In the genomic region with DNA sequence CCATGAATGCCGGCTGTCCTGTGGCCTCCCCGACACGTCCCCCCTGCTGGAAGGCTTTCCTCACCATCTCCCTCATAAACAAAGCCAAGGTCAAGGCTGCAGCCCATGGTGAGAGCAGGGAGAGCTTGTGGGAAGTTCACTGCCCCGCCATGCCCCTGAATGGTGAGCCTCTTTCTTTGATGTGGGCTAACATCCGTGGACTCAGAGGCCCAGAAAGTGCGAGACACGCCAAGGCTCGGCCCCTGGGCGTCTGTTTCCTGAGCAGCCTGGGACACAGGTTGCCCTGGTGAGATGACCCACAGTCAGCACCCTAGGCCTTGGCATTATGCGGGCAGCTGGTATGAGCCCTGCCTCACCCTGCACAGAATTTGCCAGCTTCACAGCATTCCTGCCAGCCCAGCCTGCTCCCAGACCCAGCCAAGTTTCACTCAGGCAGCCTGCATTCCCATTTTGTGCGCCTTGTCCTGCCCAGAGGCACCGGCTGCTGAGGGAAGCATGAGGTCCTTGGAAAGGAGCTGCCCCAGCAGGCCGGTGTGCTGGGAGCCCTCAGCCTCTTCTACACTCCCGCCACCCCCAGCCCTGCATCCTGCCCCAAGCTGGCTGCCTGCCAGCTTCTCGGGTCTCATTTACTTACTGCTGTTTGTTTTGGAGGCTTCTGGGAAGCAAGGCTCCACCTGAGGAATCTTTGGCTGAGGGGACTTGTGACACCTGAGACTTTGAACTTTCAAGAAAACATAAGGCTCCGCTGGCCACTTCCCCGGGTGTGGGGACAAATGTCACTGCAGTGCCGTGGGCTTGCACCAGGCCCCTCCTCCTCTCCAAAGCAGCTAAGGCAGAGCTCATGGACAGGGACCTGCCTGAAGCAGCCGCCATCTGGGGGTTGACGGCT, we compare ENCODE assay signal across 1 cellular context.
A peak's percentile ranks its signal among the peaks of the same experiment; 100 is the strongest.
TF ChIP-seq lines count a peak whose summit lies in the region.

No MANE protein-coding gene starts in this region.

TF ChIP-seq in HepG2, 621 proteins besides CTCF, POLR2A, EP300 and RAD21 (continued from another document and continues in another):
- TF ChIP-seq HNF1A (IDR thresholded peaks at IDR 0.05; ENCODE audit: low read depth) (peak; percentile 66; the same call in 1 of the 2 replicates), HNF1A (CRISPR knock-in tag; IDR thresholded peaks at IDR 0.05; ENCODE audit: borderline replicate concordance) (peak; percentile 90), LRRFIP1 (CRISPR knock-in tag; conservative IDR thresholded peaks at IDR 0.05) (no peak), MYPOP (CRISPR knock-in tag; IDR thresholded peaks at IDR 0.05) (peak; percentile 80), ZNF749 (CRISPR knock-in tag; IDR thresholded peaks at IDR 0.05; ENCODE audit: borderline replicate concordance) (0 out of 2 replicates have a peak, but pooled peaks have one; percentile 71), ETV6 (CRISPR knock-in tag; conservative IDR thresholded peaks at IDR 0.05) (no peak), ZNF784 (CRISPR knock-in tag; IDR thresholded peaks at IDR 0.05; ENCODE audit: borderline replicate concordance) (no peak; the same call in 1 of the 2 replicates), NFYC (CRISPR knock-in tag; IDR thresholded peaks at IDR 0.05) (0 out of 2 replicates have a peak, but pooled peaks have one; percentile 20), PHF20 (CRISPR knock-in tag; IDR thresholded peaks at IDR 0.05) (no peak; the same call in 1 of the 2 replicates), ZNF230 (CRISPR knock-in tag; IDR thresholded peaks at IDR 0.05) (no peak; the same call in 1 of the 2 replicates), ZNF766 (CRISPR knock-in tag; IDR thresholded peaks at IDR 0.05; ENCODE audit: borderline replicate concordance) (no peak), JDP2 (CRISPR knock-in tag; IDR thresholded peaks at IDR 0.05; ENCODE audit: borderline replicate concordance) (no peak), CHD4 (IDR thresholded peaks at IDR 0.05; ENCODE audit: borderline replicate concordance, low read length) (no peak), ZFX (CRISPR knock-in tag; IDR thresholded peaks at IDR 0.05; ENCODE audit: low read depth) (peak; percentile 71), HNRNPK (IDR thresholded peaks at IDR 0.05; ENCODE audit: low read depth, low read length, poor library complexity, severe bottlenecking) (no peak), BHLHE40 (IDR thresholded peaks at IDR 0.05; ENCODE audit: low read length) (no peak), NCOA2 (CRISPR knock-in tag; IDR thresholded peaks at IDR 0.05) (peak; percentile 94), HMGA1 (CRISPR knock-in tag; conservative IDR thresholded peaks at IDR 0.05) (no peak), EED (CRISPR knock-in tag; IDR thresholded peaks at IDR 0.05) (no peak), PPARG (CRISPR knock-in tag; conservative IDR thresholded peaks at IDR 0.05) (peak; percentile 72), HOXA7 (CRISPR knock-in tag; IDR thresholded peaks at IDR 0.05) (no peak), HOXA5 (CRISPR knock-in tag; IDR thresholded peaks at IDR 0.05) (no peak), TAF15 (IDR thresholded peaks at IDR 0.05; ENCODE audit: low read depth, low read length, poor library complexity, severe bottlenecking) (no peak), ZNF337 (CRISPR knock-in tag; IDR thresholded peaks at IDR 0.05; ENCODE audit: borderline replicate concordance, low read depth) (no peak), KLF11 (CRISPR knock-in tag; IDR thresholded peaks at IDR 0.05) (no peak; the same call in 1 of the 2 replicates), SALL1 (CRISPR knock-in tag; IDR thresholded peaks at IDR 0.05) (peak; percentile 96), SNAI1 (CRISPR knock-in tag; IDR thresholded peaks at IDR 0.05; ENCODE audit: borderline replicate concordance) (no peak), ZNF451 (CRISPR knock-in tag; IDR thresholded peaks at IDR 0.05) (no peak)
- TF ChIP-seq, protein P1, sequence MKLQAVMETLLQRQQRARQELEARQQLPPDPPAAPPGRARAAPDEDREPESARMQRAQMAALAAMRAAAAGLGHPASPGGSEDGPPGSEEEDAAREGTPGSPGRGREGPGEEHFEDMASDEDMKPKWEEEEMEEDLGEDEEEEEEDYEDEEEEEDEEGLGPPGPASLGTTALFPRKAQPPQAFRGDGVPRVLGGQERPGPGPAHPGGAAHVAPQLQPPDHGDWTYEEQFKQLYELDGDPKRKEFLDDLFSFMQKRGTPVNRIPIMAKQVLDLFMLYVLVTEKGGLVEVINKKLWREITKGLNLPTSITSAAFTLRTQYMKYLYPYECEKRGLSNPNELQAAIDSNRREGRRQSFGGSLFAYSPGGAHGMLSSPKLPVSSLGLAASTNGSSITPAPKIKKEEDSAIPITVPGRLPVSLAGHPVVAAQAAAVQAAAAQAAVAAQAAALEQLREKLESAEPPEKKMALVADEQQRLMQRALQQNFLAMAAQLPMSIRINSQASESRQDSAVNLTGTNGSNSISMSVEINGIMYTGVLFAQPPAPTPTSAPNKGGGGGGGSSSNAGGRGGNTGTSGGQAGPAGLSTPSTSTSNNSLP (IDR thresholded peaks at IDR 0.05; ENCODE audit: low read depth, low read length) = no peak
- TF ChIP-seq, protein P2, sequence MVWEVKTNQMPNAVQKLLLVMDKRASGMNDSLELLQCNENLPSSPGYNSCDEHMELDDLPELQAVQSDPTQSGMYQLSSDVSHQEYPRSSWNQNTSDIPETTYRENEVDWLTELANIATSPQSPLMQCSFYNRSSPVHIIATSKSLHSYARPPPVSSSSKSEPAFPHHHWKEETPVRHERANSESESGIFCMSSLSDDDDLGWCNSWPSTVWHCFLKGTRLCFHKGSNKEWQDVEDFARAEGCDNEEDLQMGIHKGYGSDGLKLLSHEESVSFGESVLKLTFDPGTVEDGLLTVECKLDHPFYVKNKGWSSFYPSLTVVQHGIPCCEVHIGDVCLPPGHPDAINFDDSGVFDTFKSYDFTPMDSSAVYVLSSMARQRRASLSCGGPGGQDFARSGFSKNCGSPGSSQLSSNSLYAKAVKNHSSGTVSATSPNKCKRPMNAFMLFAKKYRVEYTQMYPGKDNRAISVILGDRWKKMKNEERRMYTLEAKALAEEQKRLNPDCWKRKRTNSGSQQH (CRISPR knock-in tag; IDR thresholded peaks at IDR 0.05; ENCODE audit: low read depth) = peak; percentile 92
- TF ChIP-seq, protein P3, sequence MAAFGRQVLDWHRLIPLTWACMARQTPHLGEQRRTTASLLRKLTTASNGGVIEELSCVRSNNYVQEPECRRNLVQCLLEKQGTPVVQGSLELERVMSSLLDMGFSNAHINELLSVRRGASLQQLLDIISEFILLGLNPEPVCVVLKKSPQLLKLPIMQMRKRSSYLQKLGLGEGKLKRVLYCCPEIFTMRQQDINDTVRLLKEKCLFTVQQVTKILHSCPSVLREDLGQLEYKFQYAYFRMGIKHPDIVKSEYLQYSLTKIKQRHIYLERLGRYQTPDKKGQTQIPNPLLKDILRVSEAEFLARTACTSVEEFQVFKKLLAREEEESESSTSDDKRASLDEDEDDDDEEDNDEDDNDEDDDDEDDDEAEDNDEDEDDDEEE (CRISPR knock-in tag; IDR thresholded peaks at IDR 0.05) = no peak
